Comparison of ENCODE assay signal across 21 cellular contexts in the genomic region with DNA sequence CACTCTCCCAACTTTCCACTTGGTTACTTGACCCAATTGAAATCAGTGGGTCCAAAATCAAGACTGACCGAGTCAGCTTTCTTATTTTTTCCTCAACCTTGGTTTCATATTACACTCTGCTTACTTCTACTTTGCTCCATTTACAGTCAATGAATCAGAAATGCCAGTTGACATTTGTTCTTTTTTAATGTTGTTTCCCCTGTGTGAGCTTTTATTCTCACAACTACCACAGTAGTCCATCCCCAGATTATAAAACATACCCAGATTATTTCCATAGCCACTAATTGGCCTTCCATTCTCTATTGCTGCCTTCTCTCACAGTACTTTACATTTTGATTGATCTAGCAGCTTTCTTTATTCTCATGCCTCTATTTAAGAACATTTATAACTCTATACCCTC. TPM values are rescaled to one million over a fixed set of nuclear protein-coding genes. Genes with fewer than 3 reads are reported as not detected.
DNase-seq lines count a peak whose midpoint lies in the region; ATAC-seq and TF ChIP-seq lines count a peak whose summit lies in the region.
"Had no signal": no experiment of that assay in that cellular context is flagged by ENCODE, and none has a peak within 500 bp of the region (broad histone marks: within the 10 kb centered on the region; RNA-seq: fewer than 3 reads in every experiment).

No MANE protein-coding gene starts in this region.

- H2AFZ ChIP-seq in IMR-90 (replicated peaks; ENCODE audit: low read length, poor library complexity) (no peak overlapping the region), osteoblast (ENCODE audit: low read length) (no peak overlapping the region)
- H2AFZ ChIP-seq: PC-9 had no signal

- H4K5ac ChIP-seq in IMR-90 (ENCODE audit: low read depth, low read length) = no peak overlapping the region

- no peak overlapping the region for H2BK15ac ChIP-seq in IMR-90 (ENCODE audit: low read depth, low read length)

- no peak overlapping the region for H2BK20ac ChIP-seq in IMR-90 (ENCODE audit: low read depth, low read length)

- H3K27ac ChIP-seq in IMR-90 (ENCODE audit: insufficient read depth, low read length) = no peak overlapping the region
- H3K27ac ChIP-seq in osteoblast (ENCODE audit: low read depth, low read length) = no peak overlapping the region
- H3K27ac ChIP-seq in naive thymus-derived CD4-positive, alpha-beta T cell (ENCODE audit: low read depth, low read length) = no peak overlapping the region
- H3K27ac ChIP-seq: A549, PC-9, RWPE1 had no signal

- H3K14ac ChIP-seq in IMR-90 (replicated peaks; ENCODE audit: low read depth, low read length) = no peak overlapping the region

- H3K9me3 ChIP-seq in IMR-90 (ENCODE audit: control insufficient read depth, insufficient read depth, low read length) (no peaks in the 10 kb centered on the region), adipocyte (ENCODE audit: control insufficient read depth, low read length) (no peaks in the 10 kb centered on the region), osteoblast (ENCODE audit: low read depth, low read length) (no peaks in the 10 kb centered on the region)
- no peaks in the 10 kb centered on the region for H3K9me3 ChIP-seq in naive thymus-derived CD4-positive, alpha-beta T cell (ENCODE audit: control insufficient read depth in 2 of 3, low read length in 3 of 3)
- H3K9me3 ChIP-seq: A549 had no signal

- H3K36me3 ChIP-seq in IMR-90 (ENCODE audit: control insufficient read depth, insufficient read depth, low read length) (no peaks in the 10 kb centered on the region), adipocyte (ENCODE audit: control insufficient read depth, insufficient read depth, low read length, severe bottlenecking) (peaks cover 3% of the 10 kb centered on the region), osteoblast (ENCODE audit: insufficient read depth, low read length) (no peaks in the 10 kb centered on the region)
- H3K36me3 ChIP-seq in naive thymus-derived CD4-positive, alpha-beta T cell (ENCODE audit: control insufficient read depth in 2 of 3, insufficient read depth in 3 of 3, low read length in 3 of 3) = peaks cover 0 to 3% (median 0%) of the 10 kb centered on the region in 3 experiments

- no peak overlapping the region for H3K18ac ChIP-seq in IMR-90 (ENCODE audit: low read depth, low read length)

- 0 out of 2 replicates have a peak, but pooled peaks cover 3% of the 10 kb centered on the region for H3K4me1 ChIP-seq in IMR-90 (ENCODE audit: control insufficient read depth, insufficient read depth, low read length)
- no peaks in the 10 kb centered on the region for H3K4me1 ChIP-seq in adipocyte (ENCODE audit: control insufficient read depth, insufficient read depth, low read length)
- H3K4me1 ChIP-seq in osteoblast (ENCODE audit: insufficient read depth, low read length) = no peaks in the 10 kb centered on the region
- H3K4me1 ChIP-seq in naive thymus-derived CD4-positive, alpha-beta T cell (ENCODE audit: control insufficient read depth in 2 of 2, insufficient read depth in 2 of 2, low read length in 2 of 2) = no peaks in the 10 kb centered on the region
- H3K4me1 ChIP-seq: A549 had no signal

- H3K56ac ChIP-seq in IMR-90 (ENCODE audit: extremely low read depth, insufficient read depth, low read length) = no peak overlapping the region

- peaks cover 0 to 26% (median 6%) of the 10 kb centered on the region in 5 donors for H3K36me3 Mint-ChIP-seq in naive thymus-derived CD4-positive, alpha-beta T cell

- intact Hi-C loops in IMR-90 (cut with micrococcal nuclease) (no loop called here), cardiac septum (cut with DNase I) (no loop called here)
- intact Hi-C loops in naive thymus-derived CD4-positive, alpha-beta T cell (cut with micrococcal nuclease) = no loop called here

- TF ChIP-seq CTCF in IMR-90 (conservative IDR thresholded peaks at IDR 0.05; ENCODE audit: low read depth, low read length) (no peak), foreskin fibroblast (IDR thresholded peaks at IDR 0.05; ENCODE audit: low read depth, low read length) (no peak), osteoblast (IDR thresholded peaks at IDR 0.05; ENCODE audit: extremely low read depth, low read depth, low read length) (no peak)

- no peak overlapping the region for H3K23ac ChIP-seq in IMR-90 (ENCODE audit: low read depth, low read length)

- no peak overlapping the region for H3K4ac ChIP-seq in IMR-90 (ENCODE audit: low read depth, low read length)

- POLR2A ChIA-PET in IMR-90 (lab: Charles Lee; ENCODE audit: unreplicated experiment) = no interaction called here
- POLR2A ChIA-PET in naive thymus-derived CD4-positive, alpha-beta T cell (lab: Charles Lee) = no interaction called here

- H3K4me1 Mint-ChIP-seq in naive thymus-derived CD4-positive, alpha-beta T cell = peaks cover 0 to 8% (median 0%) of the 10 kb centered on the region in 7 donors

- H3K27me3 Mint-ChIP-seq in naive thymus-derived CD4-positive, alpha-beta T cell = no peaks in the 10 kb centered on the region
- H3K27me3 Mint-ChIP-seq: CD4-positive, alpha-beta T cell had no signal

- no peak overlapping the region for H2AK9ac ChIP-seq in IMR-90 (replicated peaks; ENCODE audit: low read depth, low read length, poor library complexity)

- no peak for TF ChIP-seq POLR2A in IMR-90 (IDR thresholded peaks at IDR 0.05; ENCODE audit: low read depth, low read length)

- H3K4me3 Mint-ChIP-seq in naive thymus-derived CD4-positive, alpha-beta T cell = no peak overlapping the region
- H3K4me3 Mint-ChIP-seq: CD4-positive, alpha-beta T cell had no signal

- H3K79me2 ChIP-seq in osteoblast (ENCODE audit: insufficient read depth, low read length) = no peaks in the 10 kb centered on the region

- H4K20me1 ChIP-seq in IMR-90 (ENCODE audit: insufficient read depth, low read length) = peaks cover 3% of the 10 kb centered on the region; the same call in 1 of the 2 replicates
- H4K20me1 ChIP-seq in osteoblast (ENCODE audit: insufficient read depth, low read length) = peaks cover 3% of the 10 kb centered on the region

- H3K9ac ChIP-seq in IMR-90 (ENCODE audit: low read depth, low read length) (no peak overlapping the region), adipocyte (ENCODE audit: low read length) (no peak overlapping the region)

- DNase-seq in IMR-90 = peak; percentile 13
- peak; percentile 15 for DNase-seq in adipocyte (ENCODE audit: low read depth)
- DNase-seq in foreskin fibroblast = peak; percentile 1 to 14
- DNase-seq in osteoblast (ENCODE audit: insufficient read length, low spot score, missing footprints) = peak; percentile 30
- no peak for DNase-seq in naive thymus-derived CD4-positive, alpha-beta T cell
- no peak for DNase-seq in cardiac septum (ENCODE audit: low spot score)
- DNase-seq: CD4-positive, alpha-beta T cell; DMS53; EL; GOT3; NCI-H1105 treated with DMSO at 0.1 percent for 48 hours; NCI-H1694 treated with DMSO at 0.1 percent for 48 hours; NCI-H774; PC-9; SIG-M5 had no signal

- H3K4me3 ChIP-seq in IMR-90 (ENCODE audit: insufficient read depth, low read depth, low read length) = no peak overlapping the region
- H3K4me3 ChIP-seq in adipocyte (ENCODE audit: low read length) = no peak overlapping the region
- H3K4me3 ChIP-seq in foreskin fibroblast (ENCODE audit: low read depth in 1 of 2, low read length in 2 of 2) = no peak overlapping the region
- no peak overlapping the region for H3K4me3 ChIP-seq in osteoblast (ENCODE audit: insufficient read depth, low read length)
- no peak overlapping the region for H3K4me3 ChIP-seq in naive thymus-derived CD4-positive, alpha-beta T cell (ENCODE audit: low read length)
- H3K4me3 ChIP-seq: A549, GM12878, PC-9 had no signal

- peaks cover 6% of the 10 kb centered on the region; the same call in 1 of the 2 replicates for H3K9me1 ChIP-seq in IMR-90 (ENCODE audit: insufficient read depth, low read length)

- in situ Hi-C loops in IMR-90 (cut with MboI; ENCODE audit: low sequenced_read_pairs) = no loop called here

- H3K9me3 Mint-ChIP-seq in naive thymus-derived CD4-positive, alpha-beta T cell = no peaks in the 10 kb centered on the region
- H3K9me3 Mint-ChIP-seq: CD4-positive, alpha-beta T cell had no signal

- H4K91ac ChIP-seq in IMR-90 (ENCODE audit: insufficient read depth, low read depth, low read length) = no peak overlapping the region

- H3K4me2 ChIP-seq in IMR-90 (ENCODE audit: low read depth, low read length) (no peak overlapping the region), osteoblast (ENCODE audit: insufficient read depth, low read length) (no peak overlapping the region)
- H3K4me2 ChIP-seq: A549, PC-9 had no signal

- CTCF ChIA-PET in IMR-90 (lab: Yijun Ruan, JAX) = no interaction called here
- CTCF ChIA-PET in naive thymus-derived CD4-positive, alpha-beta T cell (lab: Charles Lee) = no interaction called here

- WGBS in IMR-90 (ENCODE audit: extremely low coverage in 2 of 2, insufficient read length in 1 of 2), 2 experiments = 33% methylated on average over 1 of the region's 1 CpG; no CpG with 5 or more reads in 1 of the 2 experiments

- no peak overlapping the region for H2BK120ac ChIP-seq in IMR-90 (ENCODE audit: low read depth, low read length)

- H2BK5ac ChIP-seq in IMR-90 (ENCODE audit: low read depth, low read length, poor library complexity, severe bottlenecking) = no peak overlapping the region

- H3K79me1 ChIP-seq in IMR-90 (ENCODE audit: low read depth in 1 of 2, low read length in 2 of 2) = no peaks in the 10 kb centered on the region; a peak in 1 of 4 replicates

- peak; percentile 46 for ATAC-seq in IMR-90 (ENCODE audit: low read depth)
- ATAC-seq in naive thymus-derived CD4-positive, alpha-beta T cell = no peak
- no peak for ATAC-seq in GM18520 (IDR thresholded peaks at IDR 0.05; ENCODE audit: unreplicated experiment)
- ATAC-seq: A549, GM12878, SK-N-SH treated with all-trans-retinoic acid at 6 μM for 48 hours had no signal

- TF ChIP-seq RAD21 in IMR-90 (IDR thresholded peaks at IDR 0.05; ENCODE audit: low read length) = no peak

- dilution Hi-C loops in IMR-90 (cut with HindIII; ENCODE audit: low sequenced_read_pairs, unreplicated experiment) = no loop called here

- no peak overlapping the region for H3K27ac Mint-ChIP-seq in naive thymus-derived CD4-positive, alpha-beta T cell
- H3K27ac Mint-ChIP-seq: CD4-positive, alpha-beta T cell had no signal

- no TSS peak for BruUV-seq in IMR-90 (replicated peaks; lab: Mats Ljungman, UMichigan)

- no peak overlapping the region for H2AK5ac ChIP-seq in IMR-90 (ENCODE audit: low read depth, low read length)

- no peaks in the 10 kb centered on the region for H3K27me3 ChIP-seq in IMR-90 (ENCODE audit: control insufficient read depth, insufficient read depth, low read length)
- no peaks in the 10 kb centered on the region for H3K27me3 ChIP-seq in adipocyte (replicated peaks; ENCODE audit: control insufficient read depth, insufficient read depth, low read length)
- H3K27me3 ChIP-seq in osteoblast (ENCODE audit: insufficient read depth, low read length) = no peaks in the 10 kb centered on the region
- H3K27me3 ChIP-seq in naive thymus-derived CD4-positive, alpha-beta T cell (ENCODE audit: control insufficient read depth in 2 of 2, insufficient read depth in 2 of 2, low read length in 2 of 2) = no peaks in the 10 kb centered on the region

- H4K8ac ChIP-seq in IMR-90 (ENCODE audit: low read depth in 2 of 2, low read length in 2 of 2) = no peak overlapping the region

RNA-seq across cellular contexts. Expression of a gene that starts 50.0 kb away (rescaled TPM):
- total RNA-seq in IMR-90 (2012; rRNA removed) (8.2 and 16.1 TPM in 2 replicates), osteoblast (23.9 and 31.8 TPM in 2 replicates), cardiac septum (12.6 TPM)
- 8.1 and 8.9 TPM in 2 replicates for polyA plus RNA-seq in IMR-90 (2012; rRNA removed)
- polyA plus RNA-seq in IMR-90 (2012; cell fraction: cytosol; rRNA removed) = 1.5 and 2.4 TPM in 2 replicates
- 4.2 and 17.0 TPM in 2 replicates for polyA plus RNA-seq in IMR-90 (2012; cell fraction: nucleus; rRNA removed; ENCODE audit: low replicate concordance)
- 10 to 100 TPM; 12.2 to 26.3 (median 18.6) TPM for total RNA-seq in naive thymus-derived CD4-positive, alpha-beta T cell
- 10 to 100 TPM in 1 of 2 donors, 1 to 10 TPM in 1; 9.8 to 14.6 TPM for polyA plus RNA-seq in naive thymus-derived CD4-positive, alpha-beta T cell

RNA-seq across cellular contexts. Expression of a gene that starts 50.1 kb away (rescaled TPM):
- total RNA-seq in IMR-90 (2012; rRNA removed) (under 0.01 TPM in 1 of 2 replicates, not detected in the other), osteoblast (1.1 and 2.4 TPM in 2 replicates), cardiac septum (not detected)
- polyA plus RNA-seq in IMR-90 (2012; rRNA removed) = not detected in 2 replicates
- polyA plus RNA-seq in IMR-90 (2012; cell fraction: cytosol; rRNA removed) = 0.03 TPM in 1 of 2 replicates, not detected in the other
- polyA plus RNA-seq in IMR-90 (2012; cell fraction: nucleus; rRNA removed; ENCODE audit: low replicate concordance) = not detected in 2 replicates
- under 1 TPM in 4 of 5 experiments, not detected in 1; 0.13 to 0.81 (median 0.26) TPM for total RNA-seq in naive thymus-derived CD4-positive, alpha-beta T cell
- not detected for polyA plus RNA-seq in naive thymus-derived CD4-positive, alpha-beta T cell
- total RNA-seq: GM12878 had no signal
- polyA plus RNA-seq: BJ, GM12878 had no signal

Comparison
In these comparisons a context has a peak if more than half of its experiments do, and no peak if none do; other contexts are left out.
1. DNase-seq: peak in IMR-90 (single experiment), adipocyte (single experiment), foreskin fibroblast (2 of 2) and osteoblast (single experiment); none in naive thymus-derived CD4-positive, alpha-beta T cell (0 of 9) and cardiac septum (single experiment).